8 cellular contexts compared by ENCODE assay signal in the genomic region with DNA sequence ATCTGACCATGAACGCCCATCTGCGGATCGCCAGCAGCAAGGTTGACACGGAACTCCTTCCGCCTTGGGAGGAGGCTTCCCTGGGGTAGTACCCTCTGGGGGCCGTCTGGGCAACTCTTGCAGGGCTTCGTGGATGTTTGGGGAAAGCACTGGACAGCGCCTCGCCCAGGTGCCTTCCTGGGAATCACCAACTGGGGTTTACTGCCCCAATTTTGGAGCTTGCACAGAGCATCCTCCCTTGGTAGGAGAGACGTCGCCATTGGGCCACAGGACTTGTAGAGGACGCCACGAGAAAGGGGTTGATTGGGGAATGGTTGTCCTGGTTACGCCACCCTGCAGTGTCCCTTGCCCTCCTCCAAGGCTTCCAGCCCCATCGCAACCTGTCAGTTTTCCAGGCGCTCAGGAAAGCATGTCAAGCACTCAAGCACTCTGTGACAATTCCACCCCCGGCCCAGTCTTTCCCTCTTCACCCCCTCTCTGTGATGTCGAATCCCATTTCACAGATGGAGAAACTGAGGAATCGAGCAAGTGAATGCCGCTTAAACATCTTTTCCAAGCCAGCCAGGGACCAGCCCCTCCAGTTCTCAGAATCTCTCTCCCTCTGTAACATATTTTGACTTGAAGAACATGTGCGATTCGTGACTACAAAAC. TPM values are rescaled to one million over a fixed set of nuclear protein-coding genes. Genes with fewer than 3 reads are reported as not detected.
DNase-seq lines count a peak whose midpoint lies in the region; ATAC-seq and TF ChIP-seq lines count a peak whose summit lies in the region.

No MANE protein-coding gene starts in this region.

- peak overlapping the region; percentile 98 for H3K27ac ChIP-seq in psoas muscle

- peak overlapping the region; percentile 88 for H3K27ac Mint-ChIP-seq in stimulated activated naive CD8-positive, alpha-beta T cell treated with anti-CD3 and anti-CD28 coated beads, Interleukin-15, Interleukin-2, amounts not matched to agents 100 ng/mL and 50 ng/mL, for 24 hours
- H3K27ac Mint-ChIP-seq in activated T-helper 2 cell treated with anti-CD3 and anti-CD28 coated beads, Interferon-gamma antibody, Interleukin-2, Interleukin-4, amounts not matched to agents 10 μg/mL and 5 μg/mL and 100 μg/mL, durations not matched to agents 14 hours and 24 hours and 36 hours = peak overlapping the region; percentile 42

- peak overlapping the region; percentile 73 for H3K4me3 ChIP-seq in psoas muscle

- WGBS in psoas muscle, 3 donors = 25 to 39% (median 26%) methylated on average over 22 of the region's 22 CpGs

- H3K9me3 ChIP-seq in psoas muscle = no peaks in the 10 kb centered on the region

- peaks cover 21% of the 10 kb centered on the region for H3K27me3 Mint-ChIP-seq in stimulated activated naive CD8-positive, alpha-beta T cell treated with anti-CD3 and anti-CD28 coated beads, Interleukin-15, Interleukin-2, amounts not matched to agents 100 ng/mL and 50 ng/mL, for 24 hours
- peaks cover 56% of the 10 kb centered on the region for H3K27me3 Mint-ChIP-seq in activated T-helper 2 cell treated with anti-CD3 and anti-CD28 coated beads, Interferon-gamma antibody, Interleukin-2, Interleukin-4, amounts not matched to agents 10 μg/mL and 5 μg/mL and 100 μg/mL, durations not matched to agents 14 hours and 24 hours and 36 hours (ENCODE audit: low read depth)

- TF ChIP-seq CTCF in psoas muscle (IDR thresholded peaks at IDR 0.05) = no peak

- peaks cover 9% of the 10 kb centered on the region for H3K4me1 ChIP-seq in psoas muscle

- no peak for DNase-seq in stimulated activated naive CD8-positive, alpha-beta T cell treated with anti-CD3 and anti-CD28 coated beads, Interleukin-15, Interleukin-2, amounts not matched to agents 100 U/mL and 50 U/mL, for 24 hours
- DNase-seq in activated T-helper 2 cell treated with anti-CD3 and anti-CD28 coated beads, Interferon-gamma antibody, Interleukin-2, Interleukin-4, amounts not matched to agents 10 μg/mL and 5 μg/mL and 100 μg/mL, durations not matched to agents 14 hours and 24 hours and 36 hours (ENCODE audit: low spot score) = peak; percentile 9
- DNase-seq in left ventricle myocardium superior (peak; percentile 52), psoas muscle (peak in 1 of 2 donors; percentile 41), T-helper 9 cell (no peak)

- no peaks in the 10 kb centered on the region for H3K36me3 ChIP-seq in psoas muscle (ENCODE audit: insufficient read depth in 1 of 2, low read depth in 1 of 2)

- ATAC-seq in stimulated activated naive CD8-positive, alpha-beta T cell treated with anti-CD3 and anti-CD28 coated beads, Interleukin-15, Interleukin-2, amounts not matched to agents 100 U/mL and 50 U/mL, for 24 hours = no peak
- peak; percentile 6 for ATAC-seq in left ventricle myocardium superior
- no peak for ATAC-seq in psoas muscle
- ATAC-seq in GM21360 (IDR thresholded peaks at IDR 0.05; ENCODE audit: unreplicated experiment) = no peak
- no peak for ATAC-seq in HG02870 (IDR thresholded peaks at IDR 0.05; ENCODE audit: unreplicated experiment)

- H3K27me3 ChIP-seq in psoas muscle (ENCODE audit: insufficient read depth in 3 of 3, low read length in 2 of 3) = no peaks in the 10 kb centered on the region

- H3K36me3 Mint-ChIP-seq in stimulated activated naive CD8-positive, alpha-beta T cell treated with anti-CD3 and anti-CD28 coated beads, Interleukin-15, Interleukin-2, amounts not matched to agents 100 ng/mL and 50 ng/mL, for 24 hours (ENCODE audit: low read depth) = no peaks in the 10 kb centered on the region
- H3K36me3 Mint-ChIP-seq in activated T-helper 2 cell treated with anti-CD3 and anti-CD28 coated beads, Interferon-gamma antibody, Interleukin-2, Interleukin-4, amounts not matched to agents 10 μg/mL and 5 μg/mL and 100 μg/mL, durations not matched to agents 14 hours and 24 hours and 36 hours (ENCODE audit: low read depth) = no peaks in the 10 kb centered on the region

- intact Hi-C loops in activated T-helper 2 cell treated with anti-CD3 and anti-CD28 coated beads, Interferon-gamma antibody, Interleukin-2, Interleukin-4, amounts not matched to agents 10 μg/mL and 5 μg/mL and 100 μg/mL, durations not matched to agents 14 hours and 24 hours and 36 hours (cut with micrococcal nuclease) = no loop called here
- intact Hi-C loops in left ventricle myocardium superior (cut with micrococcal nuclease) (no loop called here), psoas muscle (cut with DNase I) (loop anchor here in 1 of 2 donors (5.0 kb wide), 1 partner anchor 37 kb away; no protein-coding TSS in a partner anchor)

- peak overlapping the region; percentile 79 for H3K4me3 Mint-ChIP-seq in stimulated activated naive CD8-positive, alpha-beta T cell treated with anti-CD3 and anti-CD28 coated beads, Interleukin-15, Interleukin-2, amounts not matched to agents 100 ng/mL and 50 ng/mL, for 24 hours
- peak overlapping the region; percentile 75 for H3K4me3 Mint-ChIP-seq in activated T-helper 2 cell treated with anti-CD3 and anti-CD28 coated beads, Interferon-gamma antibody, Interleukin-2, Interleukin-4, amounts not matched to agents 10 μg/mL and 5 μg/mL and 100 μg/mL, durations not matched to agents 14 hours and 24 hours and 36 hours (ENCODE audit: low read depth)

- no peaks in the 10 kb centered on the region for H3K9me3 Mint-ChIP-seq in stimulated activated naive CD8-positive, alpha-beta T cell treated with anti-CD3 and anti-CD28 coated beads, Interleukin-15, Interleukin-2, amounts not matched to agents 100 ng/mL and 50 ng/mL, for 24 hours
- peaks cover 3% of the 10 kb centered on the region for H3K9me3 Mint-ChIP-seq in activated T-helper 2 cell treated with anti-CD3 and anti-CD28 coated beads, Interferon-gamma antibody, Interleukin-2, Interleukin-4, amounts not matched to agents 10 μg/mL and 5 μg/mL and 100 μg/mL, durations not matched to agents 14 hours and 24 hours and 36 hours

- H3K4me1 Mint-ChIP-seq in stimulated activated naive CD8-positive, alpha-beta T cell treated with anti-CD3 and anti-CD28 coated beads, Interleukin-15, Interleukin-2, amounts not matched to agents 100 ng/mL and 50 ng/mL, for 24 hours (ENCODE audit: low read depth) = peaks cover 34% of the 10 kb centered on the region
- peaks cover 20% of the 10 kb centered on the region for H3K4me1 Mint-ChIP-seq in activated T-helper 2 cell treated with anti-CD3 and anti-CD28 coated beads, Interferon-gamma antibody, Interleukin-2, Interleukin-4, amounts not matched to agents 10 μg/mL and 5 μg/mL and 100 μg/mL, durations not matched to agents 14 hours and 24 hours and 36 hours (ENCODE audit: low read depth)

RNA-seq across cellular contexts. Expression of a gene that starts 0.9 kb away (rescaled TPM):
- 1.9 and 2.6 TPM in 2 replicates for total RNA-seq in activated T-helper 2 cell treated with anti-CD3 and anti-CD28 coated beads, Interferon-gamma antibody, Interleukin-2, Interleukin-4, amounts not matched to agents 10 μg/mL and 5 μg/mL and 100 μg/mL, durations not matched to agents 14 hours and 24 hours and 36 hours
- total RNA-seq in left ventricle myocardium superior = 16.9 TPM
- total RNA-seq in psoas muscle = 10 to 100 TPM in 1 of 4 donors, 1 to 10 TPM in 3; 5.1 to 14.2 (median 7.8) TPM
- 1 to 10 TPM; 2.3 to 7.2 (median 3.3) TPM for polyA plus RNA-seq in psoas muscle

Comparison
In these comparisons a context has a peak if more than half of its experiments do, and no peak if none do; other contexts are left out.
1. DNase-seq: peak in activated T-helper 2 cell treated with anti-CD3 and anti-CD28 coated beads, Interferon-gamma antibody, Interleukin-2, Interleukin-4, amounts not matched to agents 10 μg/mL and 5 μg/mL and 100 μg/mL, durations not matched to agents 14 hours and 24 hours and 36 hours (single experiment) and left ventricle myocardium superior (single experiment); none in stimulated activated naive CD8-positive, alpha-beta T cell treated with anti-CD3 and anti-CD28 coated beads, Interleukin-15, Interleukin-2, amounts not matched to agents 100 U/mL and 50 U/mL, for 24 hours (single experiment) and T-helper 9 cell (single experiment).